8 cellular contexts compared by ENCODE assay signal in genomic region chr16:31179747-31180458, GRCh38. TPM values are rescaled to one million over a fixed set of nuclear protein-coding genes. Genes with fewer than 3 reads are reported as not detected.
A peak's percentile ranks its signal among the peaks of the same experiment; 100 is the strongest.
DNase-seq lines count a peak whose midpoint lies in the region; ATAC-seq and TF ChIP-seq lines count a peak whose summit lies in the region.

Gene FUS (plus strand): TSS chr16:31180139. CDS start chr16:31180215, 76 bp downstream.

- no peaks in the 10 kb centered on the region for H3K9me3 ChIP-seq in mammary epithelial cell (replicated peaks; ENCODE audit: insufficient read depth, low read length)
- no peaks in the 10 kb centered on the region for H3K9me3 ChIP-seq in smooth muscle cell (replicated peaks; ENCODE audit: low read depth)

- intact Hi-C loops in mammary epithelial cell (cut with micrococcal nuclease), result loop anchor here (1.0 to 5.0 kb wide), 6 partner anchors 37 to 262 kb away; partner anchors contain the start of genes VKORC1 and ZNF843

- DNase-seq in NCI-H2227 (lab: John Stamatoyannopoulos, UW; ENCODE audit: unreplicated experiment) (peak; percentile 96), mammary epithelial cell (peak; percentile 79), iPS-NIHi7 (ENCODE audit: extremely low spot score) (peak; percentile 93), smooth muscle cell (lab: John Stamatoyannopoulos, UW; ENCODE audit: unreplicated experiment) (peak; percentile 96)

- H3K27ac ChIP-seq in ACC112 (ENCODE audit: low read depth, low read length) (peak within 1 kb of the TSS; percentile 86), mammary epithelial cell (ENCODE audit: insufficient read depth, low read depth, low read length) (peak within 1 kb of the TSS; percentile 95), smooth muscle cell (ENCODE audit: low read depth) (peak within 1 kb of the TSS; percentile 96)

- H4K20me1 ChIP-seq in mammary epithelial cell (ENCODE audit: insufficient read depth, low read length), result peaks cover 23% of the 10 kb centered on the region
- H4K20me1 ChIP-seq in smooth muscle cell (ENCODE audit: low read depth), result peaks cover 48% of the 10 kb centered on the region

- ATAC-seq in GM18870 (IDR thresholded peaks at IDR 0.05; ENCODE audit: unreplicated experiment) (peak; percentile 59), HG03108 (IDR thresholded peaks at IDR 0.05; ENCODE audit: unreplicated experiment) (peak; percentile 47)

- H3K4me1 ChIP-seq in ACC112 (ENCODE audit: control insufficient read depth, insufficient read depth, low read length, unreplicated experiment), result peaks cover 25% of the 10 kb centered on the region
- peaks cover 27% of the 10 kb centered on the region for H3K4me1 ChIP-seq in mammary epithelial cell (ENCODE audit: insufficient read depth, low read length)
- H3K4me1 ChIP-seq in smooth muscle cell (ENCODE audit: low read depth), result peaks cover 31% of the 10 kb centered on the region

- peak within 1 kb of the TSS; percentile 89 for H3K4me3 ChIP-seq in ACC112 (ENCODE audit: low read depth, low read length)
- H3K4me3 ChIP-seq in WI38 (ENCODE audit: low read depth, low read length), result peak within 1 kb of the TSS; percentile 95
- H3K4me3 ChIP-seq in mammary epithelial cell (replicated peaks in 1 of 3; ENCODE audit: insufficient read depth in 1 of 3, low read depth in 2 of 3, low read length in 3 of 3), result peak within 1 kb of the TSS; percentile 62 to 95 (median 75)
- H3K4me3 ChIP-seq in smooth muscle cell, result peak within 1 kb of the TSS; percentile 97

- H3K4me2 ChIP-seq in mammary epithelial cell (ENCODE audit: insufficient read depth, low read depth, low read length) (peak within 1 kb of the TSS; percentile 99), smooth muscle cell (peak within 1 kb of the TSS; percentile 100)

- H3K79me2 ChIP-seq in ACC112 (ENCODE audit: control insufficient read depth, insufficient read depth, low read length, unreplicated experiment), result peaks cover 54% of the 10 kb centered on the region
- peaks cover 49% of the 10 kb centered on the region for H3K79me2 ChIP-seq in mammary epithelial cell (ENCODE audit: insufficient read depth, low read length)
- H3K79me2 ChIP-seq in smooth muscle cell (ENCODE audit: low read depth), result peaks cover 53% of the 10 kb centered on the region

- dilution Hi-C loops in mammary epithelial cell (cut with HindIII; ENCODE audit: low sequenced_read_pairs), result loop anchor here (5.0 to 25.0 kb wide), 2 partner anchors 108 to 282 kb away; partner anchors contain the start of genes ARMC5, TGFB1I1, ZNF646 and ZNF668

- peaks cover 10% of the 10 kb centered on the region for H3F3A ChIP-seq in smooth muscle cell (ENCODE audit: low read depth)

- in situ Hi-C loops in mammary epithelial cell (cut with MboI; ENCODE audit: low sequenced_read_pairs in 2 of 2), result loop anchor here in 1 of 2 donors (10.0 kb wide), 1 partner anchor 275 kb away; the partner anchor contains the start of gene ARMC5

- TF ChIP-seq CTCF in WI38 (IDR thresholded peaks at IDR 0.05; ENCODE audit: low read depth, low read length) (no peak), mammary epithelial cell (conservative IDR thresholded peaks at IDR 0.05 in 1 of 2, IDR thresholded peaks at IDR 0.05 in 1 of 2; ENCODE audit: extremely low read depth in 1 of 2, insufficient read depth in 1 of 2, low read depth in 1 of 2, low read length in 2 of 2) (no peak), smooth muscle cell (IDR thresholded peaks at IDR 0.05; ENCODE audit: borderline replicate concordance, insufficient read depth, poor library complexity, severe bottlenecking) (no peak)

- 2% methylated on average over 18 of the region's 69 CpGs for WGBS in mammary epithelial cell (ENCODE audit: low coverage, missing lambda C conversion rate)
- WGBS in smooth muscle cell (ENCODE audit: low lambda C conversion rate), result under 1% methylated on average over 61 of the region's 69 CpGs

- H2AFZ ChIP-seq in ACC112 (ENCODE audit: low read length, unreplicated experiment), result peak within 1 kb of the TSS; percentile 88
- peak within 1 kb of the TSS; percentile 94 for H2AFZ ChIP-seq in mammary epithelial cell (ENCODE audit: low read depth, low read length)
- peak within 1 kb of the TSS; percentile 80 for H2AFZ ChIP-seq in smooth muscle cell (ENCODE audit: low read depth)

- H3K27me3 ChIP-seq in ACC112 (ENCODE audit: insufficient read depth, low read length), result no peaks in the 10 kb centered on the region
- no peaks in the 10 kb centered on the region for H3K27me3 ChIP-seq in mammary epithelial cell (ENCODE audit: insufficient read depth, low read length)
- no peaks in the 10 kb centered on the region for H3K27me3 ChIP-seq in smooth muscle cell (ENCODE audit: low read depth)

- peaks cover 27% of the 10 kb centered on the region for H3K36me3 ChIP-seq in ACC112 (ENCODE audit: insufficient read depth, low read length)
- peaks cover 18% of the 10 kb centered on the region for H3K36me3 ChIP-seq in mammary epithelial cell (ENCODE audit: insufficient read depth, low read length)
- H3K36me3 ChIP-seq in smooth muscle cell (ENCODE audit: low read depth), result peaks cover 10% of the 10 kb centered on the region

- peak within 1 kb of the TSS; percentile 89 for H3K9ac ChIP-seq in mammary epithelial cell (ENCODE audit: insufficient read depth, low read length)
- peak within 1 kb of the TSS; percentile 96 for H3K9ac ChIP-seq in smooth muscle cell (ENCODE audit: low read depth)

- CTCF ChIA-PET in mammary epithelial cell (lab: Charles Lee; ENCODE audit: low non-redundant PET), result interaction anchor here (0.7 kb wide), 1 partner anchor 106 kb away, joined by 9 read pairs; the partner anchor contains the start of gene ZNF668

- BruUV-seq in mammary epithelial cell (replicated peaks; lab: Mats Ljungman, UMichigan), result no TSS peak

RNA-seq across cellular contexts. Expression of gene FUS, which starts in this region (rescaled TPM):
- 100 to 1,000 TPM in 1 of 2 donors, 10 to 100 TPM in 1; 19.5 to 404 TPM for total RNA-seq in mammary epithelial cell
- polyA plus RNA-seq in mammary epithelial cell, result 220 TPM
- 162 TPM for polyA minus RNA-seq in mammary epithelial cell
- total RNA-seq in smooth muscle cell, result 56.2 and 58.6 TPM in 2 replicates
- 225 and 316 TPM in 2 replicates for polyA plus RNA-seq in smooth muscle cell

Comparison
In these comparisons a context has a peak if more than half of its experiments do, and no peak if none do; other contexts are left out.
1. Peak in every context shown above with its lines: DNase-seq, ATAC-seq, H3K4me3 ChIP-seq and H3K27ac ChIP-seq.